ENCODE assay signal across 1 cellular context in genomic region chr1:70641868-70642267, GRCh38.
TF ChIP-seq lines count a peak whose summit lies in the region.

No MANE protein-coding gene starts in this region.

TF ChIP-seq in K562, 482 proteins besides CTCF, POLR2A, EP300 and RAD21 (continued from another document):
- no peak for TF ChIP-seq CEBPZ (IDR thresholded peaks at IDR 0.05; ENCODE audit: borderline replicate concordance, low read depth, low read length)
- TF ChIP-seq RBM25 (IDR thresholded peaks at IDR 0.05; ENCODE audit: low read depth, low read length, severe bottlenecking), result peak; percentile 44
- TF ChIP-seq ZNF12 (CRISPR knock-in tag; IDR thresholded peaks at IDR 0.05), result no peak
- no peak for TF ChIP-seq BMI1 (IDR thresholded peaks at IDR 0.05; ENCODE audit: low read length)
- no peak for TF ChIP-seq FIP1L1 (IDR thresholded peaks at IDR 0.05; ENCODE audit: low read depth, low read length, poor library complexity, severe bottlenecking)
- peak; percentile 47 for TF ChIP-seq NFYB (IDR thresholded peaks at IDR 0.05; ENCODE audit: extremely low read depth, insufficient read length)
